ENCODE assay signal across 24 cellular contexts in the genomic region with DNA sequence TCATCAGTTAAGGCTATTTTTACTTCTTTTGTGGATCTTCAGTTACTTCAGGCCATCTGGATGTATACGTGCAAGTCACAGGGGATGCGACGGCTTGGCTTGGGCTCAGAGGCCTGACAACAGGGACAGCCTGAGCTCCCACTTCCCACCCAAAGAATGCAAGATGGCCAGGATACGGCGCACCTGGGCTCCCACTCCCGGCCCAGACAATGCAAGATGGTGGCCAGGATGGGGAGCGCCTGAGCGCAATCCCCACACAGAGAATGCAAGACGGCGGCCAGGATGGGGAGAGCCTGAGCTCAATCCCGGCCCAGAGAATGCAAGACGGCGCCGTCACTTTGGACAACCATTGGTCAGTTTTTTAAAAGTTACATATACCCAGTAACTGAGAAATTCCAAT. TPM values are rescaled to one million over a fixed set of nuclear protein-coding genes. Genes with fewer than 3 reads are reported as not detected.
DNase-seq lines count a peak whose midpoint lies in the region; ATAC-seq and TF ChIP-seq lines count a peak whose summit lies in the region.
"Had no signal": no experiment of that assay in that cellular context is flagged by ENCODE, and none has a peak within 500 bp of the region (broad histone marks: within the 10 kb centered on the region; RNA-seq: fewer than 3 reads in every experiment).

No MANE protein-coding gene starts in this region.

- no peak for ATAC-seq in GM21423 (IDR thresholded peaks at IDR 0.05; ENCODE audit: unreplicated experiment)
- ATAC-seq: HCT116 had no signal

- H3K27me3 Mint-ChIP-seq in osteocyte (ENCODE audit: unreplicated experiment): peaks cover 51% of the 10 kb centered on the region

- TF ChIP-seq CTCF in osteocyte (IDR thresholded peaks at IDR 0.05): no peak

- no peak overlapping the region for H3K4me3 Mint-ChIP-seq in osteocyte (ENCODE audit: unreplicated experiment)
- H3K4me3 Mint-ChIP-seq: CD14-positive monocyte; CD8-positive, alpha-beta memory T cell; IgD-negative memory B cell had no signal

- no peaks in the 10 kb centered on the region for H3K9me3 Mint-ChIP-seq in osteocyte (ENCODE audit: unreplicated experiment)
- H3K9me3 Mint-ChIP-seq: CD8-positive, alpha-beta memory T cell; IgD-negative memory B cell had no signal

- peaks cover 4% of the 10 kb centered on the region for H3K4me1 Mint-ChIP-seq in osteocyte (ENCODE audit: unreplicated experiment)
- H3K4me1 Mint-ChIP-seq: CD14-positive monocyte; CD8-positive, alpha-beta memory T cell; IgD-negative memory B cell had no signal

- H3K27ac Mint-ChIP-seq in osteocyte (ENCODE audit: unreplicated experiment): no peak overlapping the region
- H3K27ac Mint-ChIP-seq: CD14-positive monocyte; CD8-positive, alpha-beta memory T cell had no signal

- no peaks in the 10 kb centered on the region for H3K36me3 Mint-ChIP-seq in osteocyte (ENCODE audit: unreplicated experiment)
- H3K36me3 Mint-ChIP-seq: CD14-positive monocyte; CD8-positive, alpha-beta memory T cell; IgD-negative memory B cell had no signal

- DNase-seq in activated effector memory CD4-positive, alpha-beta T cell treated with anti-CD3 and anti-CD28 coated beads, Interleukin-2, amount 50 U/mL, for 16 hours: peak; percentile 36
- no peak for DNase-seq in activated effector memory CD4-positive, alpha-beta T cell treated with Interleukin-2 at 50 U/mL for 16 hours
- DNase-seq in islet precursor cell: peak; percentile 30
- peak; percentile 76 for DNase-seq in osteocyte (ENCODE audit: extremely low spot score, unreplicated experiment)
- peak; percentile 26 for DNase-seq in ureter (ENCODE audit: low spot score)
- DNase-seq in activated T-cell treated with anti-CD3 and anti-CD28 coated beads for 4 hours: no peak
- DNase-seq in cerebellum (ENCODE audit: low spot score): no peak
- DNase-seq: 8988T; ACHN; BE2C; CD8-positive, alpha-beta memory T cell; DND-41; NCI-H1048; NCI-H1417; NCI-H1694 treated with DMSO at 0.1 percent for 48 hours; NCI-H2081; NCI-H2227 treated with DMSO at 0.1 percent for 48 hours; NCI-H510A; NCI-H69; SHP77 treated with DMSO at 0.1 percent for 48 hours had no signal

RNA-seq across cellular contexts. Expression of gene MIER2, which starts 25.3 kb away (rescaled TPM):
- total RNA-seq in osteocyte (31.6 and 35.9 TPM in 2 replicates), ureter (37.9 TPM), cerebellum (9.9 TPM)

RNA-seq across cellular contexts. Expression of gene C2CD4C, which starts 39.1 kb away (rescaled TPM):
- total RNA-seq in osteocyte (0.97 and 1.2 TPM in 2 replicates), ureter (1.1 TPM), cerebellum (7.5 TPM)
- total RNA-seq: CD8-positive, alpha-beta memory T cell had no signal

Comparison
In these comparisons a context has a peak if more than half of its experiments do, and no peak if none do; other contexts are left out.
1. DNase-seq: peak in activated effector memory CD4-positive, alpha-beta T cell treated with anti-CD3 and anti-CD28 coated beads, Interleukin-2, amount 50 U/mL, for 16 hours (single experiment), islet precursor cell (single experiment), osteocyte (single experiment) and ureter (single experiment); none in activated effector memory CD4-positive, alpha-beta T cell treated with Interleukin-2 at 50 U/mL for 16 hours (single experiment), activated T-cell treated with anti-CD3 and anti-CD28 coated beads for 4 hours (single experiment) and cerebellum (single experiment).